Comparison of ENCODE assay signal across 26 cellular contexts in the genomic region with DNA sequence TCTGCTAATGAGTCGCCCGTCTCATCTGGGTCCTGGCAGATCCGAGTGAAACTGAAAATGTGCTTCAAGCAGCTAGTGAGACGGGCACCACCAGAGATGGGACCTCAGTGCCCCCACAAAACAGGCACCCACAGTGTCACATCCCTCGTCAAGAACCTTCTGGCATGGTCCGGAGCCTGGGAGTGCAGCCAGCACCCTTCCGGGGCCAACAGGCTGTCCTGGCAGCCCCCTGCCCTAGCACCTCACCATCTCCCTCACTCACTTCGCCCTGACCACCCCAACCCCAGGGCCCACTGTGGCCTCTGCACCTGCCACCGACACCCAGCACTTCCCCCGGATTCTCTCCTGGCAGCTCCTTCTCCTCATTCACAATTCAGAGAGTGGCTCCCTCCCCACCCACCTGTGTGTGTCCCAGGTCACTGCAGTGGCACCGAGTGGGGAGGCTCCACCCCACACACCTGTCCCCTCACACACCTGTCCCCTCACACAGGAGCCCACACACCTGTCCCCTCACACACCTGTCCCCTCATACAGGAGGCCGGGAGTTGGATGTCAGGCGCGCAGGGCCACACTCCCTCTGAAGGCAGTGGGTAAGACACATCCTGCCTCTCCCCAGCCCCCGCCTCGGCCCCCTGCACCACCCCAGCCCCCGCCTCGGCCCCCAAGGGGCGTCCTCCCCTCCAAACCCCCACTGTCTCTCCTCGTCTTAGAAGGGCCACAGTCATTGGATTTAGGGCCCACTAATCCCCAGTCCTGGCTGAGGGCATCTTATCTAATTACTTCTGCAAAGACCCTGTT. TPM values are rescaled to one million over a fixed set of nuclear protein-coding genes. Genes with fewer than 3 reads are reported as not detected.
A peak's percentile ranks its signal among the peaks of the same experiment; 100 is the strongest.
DNase-seq lines count a peak whose midpoint lies in the region; ATAC-seq and TF ChIP-seq lines count a peak whose summit lies in the region.
"Had no signal": no experiment of that assay in that cellular context is flagged by ENCODE, and none has a peak within 500 bp of the region (broad histone marks: within the 10 kb centered on the region; RNA-seq: fewer than 3 reads in every experiment).

No MANE protein-coding gene starts in this region.

- CTCF ChIA-PET in HEK293 (lab: Yijun Ruan, JAX) (no interaction called here), PC-3 (lab: Charles Lee) (no interaction called here)

- H2AFZ ChIP-seq in neuronal stem cell (ENCODE audit: low read length) (no peak overlapping the region), PC-3 (ENCODE audit: low read length) (no peak overlapping the region)
- H2AFZ ChIP-seq: PC-9 had no signal

- no peak overlapping the region for H3K23ac ChIP-seq in neuronal stem cell (ENCODE audit: low read depth, low read length, poor library complexity)

- H3K4me3 Mint-ChIP-seq in chondrocyte (ENCODE audit: unreplicated experiment) = no peak overlapping the region
- H3K4me3 Mint-ChIP-seq: CD4-positive, alpha-beta T cell had no signal

- no peaks in the 10 kb centered on the region for H3K9me2 ChIP-seq in PC-3 (replicated peaks; ENCODE audit: low read length)

- no peaks in the 10 kb centered on the region for H3K36me3 Mint-ChIP-seq in chondrocyte (ENCODE audit: low read depth)

- peaks cover 42% of the 10 kb centered on the region for H3K27me3 Mint-ChIP-seq in chondrocyte (ENCODE audit: low read depth)

- H2BK12ac ChIP-seq in neuronal stem cell (ENCODE audit: low read length) = no peak overlapping the region

- peaks cover 8% of the 10 kb centered on the region for H3K4me1 Mint-ChIP-seq in chondrocyte (ENCODE audit: low read depth)

- H3K27ac Mint-ChIP-seq in chondrocyte (ENCODE audit: unreplicated experiment) = no peak overlapping the region
- H3K27ac Mint-ChIP-seq: CD4-positive, alpha-beta T cell had no signal

- POLR2A ChIA-PET in HEK293 (lab: Yijun Ruan, JAX) (no interaction called here), PC-3 (lab: Charles Lee; ENCODE audit: unreplicated experiment) (no interaction called here)

- no peak overlapping the region for H3K4me3 ChIP-seq in HEK293 (ENCODE audit: low read depth, low read length)
- no peak overlapping the region for H3K4me3 ChIP-seq in neuronal stem cell (ENCODE audit: low read length in 2 of 2)
- no peak overlapping the region for H3K4me3 ChIP-seq in PC-3 (ENCODE audit: low read length)
- H3K4me3 ChIP-seq: A549; BLaER1 treated with 17β-estradiol and CSF1 and Interleukin-3, amounts not matched to agents 10 nM and 100 nM; GM12878; PC-9 had no signal

- H4K8ac ChIP-seq in neuronal stem cell (ENCODE audit: low read depth, low read length) = no peak overlapping the region

- H3F3A ChIP-seq in PC-3 (ENCODE audit: low read length, unreplicated experiment) = no peaks in the 10 kb centered on the region

- no peak overlapping the region for H3K4me2 ChIP-seq in neuronal stem cell (ENCODE audit: insufficient read depth, low read length, poor library complexity, severe bottlenecking)
- H3K4me2 ChIP-seq in PC-3 (ENCODE audit: low read length) = no peak overlapping the region
- H3K4me2 ChIP-seq: A549, PC-9 had no signal

- H4K91ac ChIP-seq in neuronal stem cell (ENCODE audit: low read depth, low read length, poor library complexity) = no peak overlapping the region

- intact Hi-C loops in Right ventricle myocardium superior (cut with DNase I) (no loop called here), cardiac septum (cut with DNase I) (no loop called here), PC-3 (cut with micrococcal nuclease) (no loop called here)

- no peak overlapping the region for H3K27ac ChIP-seq in HEK293 (ENCODE audit: extremely low read depth, low read depth, low read length)
- H3K27ac ChIP-seq in neuronal stem cell (replicated peaks; ENCODE audit: low read length) = no peak overlapping the region
- no peak overlapping the region for H3K27ac ChIP-seq in PC-3 (ENCODE audit: low read length)
- H3K27ac ChIP-seq: A549; BLaER1 treated with 17β-estradiol and CSF1 and Interleukin-3, amounts not matched to agents 10 nM and 100 nM; PC-9 had no signal

- H3K9me3 Mint-ChIP-seq in chondrocyte (ENCODE audit: low read depth) = no peaks in the 10 kb centered on the region
- H3K9me3 Mint-ChIP-seq: CD4-positive, alpha-beta T cell had no signal

- H3K9me3 ChIP-seq in HEK293 (ENCODE audit: control insufficient read depth, insufficient read depth, low read depth, low read length) = no peaks in the 10 kb centered on the region
- H3K9me3 ChIP-seq in neuronal stem cell (replicated peaks in 1 of 2; ENCODE audit: control insufficient read depth in 2 of 2, insufficient read depth in 1 of 2, low read depth in 1 of 2, low read length in 2 of 2) = peaks cover 0 to 2% of the 10 kb centered on the region in 2 donors
- no peaks in the 10 kb centered on the region for H3K9me3 ChIP-seq in PC-3 (ENCODE audit: low read length)
- H3K9me3 ChIP-seq: A549; BLaER1 treated with 17β-estradiol and CSF1 and Interleukin-3, amounts not matched to agents 10 nM and 100 nM had no signal

- no peak overlapping the region for H2BK120ac ChIP-seq in neuronal stem cell (ENCODE audit: low read depth, low read length)

- no peak overlapping the region for H2AK5ac ChIP-seq in neuronal stem cell (ENCODE audit: low read depth, low read length)

- H3K4me1 ChIP-seq in HEK293 (ENCODE audit: control insufficient read depth, insufficient read depth, low read length) (no peaks in the 10 kb centered on the region), neuronal stem cell (ENCODE audit: control insufficient read depth in 2 of 2, insufficient read depth in 1 of 2, low read depth in 1 of 2, low read length in 2 of 2) (no peaks in the 10 kb centered on the region), PC-3 (ENCODE audit: insufficient read depth, low read length) (no peaks in the 10 kb centered on the region)

- H3K79me1 ChIP-seq in neuronal stem cell (ENCODE audit: low read depth, low read length) = peaks cover 4% of the 10 kb centered on the region

- no peaks in the 10 kb centered on the region for H3K79me2 ChIP-seq in PC-3 (ENCODE audit: low read length)

- peak overlapping the region; percentile 24 for H2BK5ac ChIP-seq in neuronal stem cell (ENCODE audit: low read length)

- no peak for ATAC-seq in Right ventricle myocardium superior (ENCODE audit: poor library complexity)
- no peak for ATAC-seq in GM18519 (IDR thresholded peaks at IDR 0.05; ENCODE audit: low FRiP score, unreplicated experiment)
- ATAC-seq in PC-3 = no peak
- ATAC-seq: A549, GM12878 had no signal

- no peak overlapping the region for H3K14ac ChIP-seq in neuronal stem cell (ENCODE audit: low read length)

- H3K9ac ChIP-seq in neuronal stem cell (ENCODE audit: low read depth, low read length, poor library complexity) (no peak overlapping the region), PC-3 (ENCODE audit: low read length) (no peak overlapping the region)
- H3K9ac ChIP-seq: BLaER1 treated with 17β-estradiol and CSF1 and Interleukin-3, amounts not matched to agents 10 nM and 100 nM had no signal

- no CpG with 5 or more reads among the region's 20 CpGs for WGBS in neuronal stem cell (ENCODE audit: extremely low coverage in 2 of 2, insufficient read length in 2 of 2, insufficient replicate concordance in 1 of 2), 2 donors

- no peak overlapping the region for H2BK15ac ChIP-seq in neuronal stem cell (ENCODE audit: low read length)

- BruUV-seq in PC-3 (replicated peaks; lab: Mats Ljungman, UMichigan) = no TSS peak

- TF ChIP-seq CTCF in HEK293 (tag by site-specific recombination; IDR thresholded peaks at IDR 0.05) = no peak
- TF ChIP-seq CTCF in chondrocyte (IDR thresholded peaks at IDR 0.05) = no peak
- TF ChIP-seq CTCF in PC-3 (conservative IDR thresholded peaks at IDR 0.05; ENCODE audit: low read depth, low read length) = no peak

- peak; percentile 28 for DNase-seq in Right ventricle myocardium superior
- no peak for DNase-seq in cardiac septum (ENCODE audit: low spot score)
- DNase-seq in chondrocyte (ENCODE audit: low spot score) = peak; percentile 74
- no peak for DNase-seq in neuronal stem cell (ENCODE audit: low spot score)
- no peak for DNase-seq in DMS153 (lab: John Stamatoyannopoulos, UW)
- no peak for DNase-seq in PC-3
- DNase-seq: AML-193; CD4-positive, alpha-beta T cell; COR-L47; GDM1; NCI-H1048; NCI-H1417; NCI-H1694; NCI-H2029 treated with DMSO at 0.1 percent for 48 hours; NCI-H2227 treated with DMSO at 0.1 percent for 48 hours; NCI-H526 treated with DMSO at 0.1 percent for 48 hours; PC-9; SHP77 treated with DMSO at 0.1 percent for 48 hours had no signal

- H3K27me3 ChIP-seq in neuronal stem cell (ENCODE audit: control insufficient read depth in 3 of 3, insufficient read depth in 3 of 3, low read depth in 1 of 3, low read length in 3 of 3) (peaks cover 0 to 80% (median 6%) of the 10 kb centered on the region in 3 experiments), PC-3 (ENCODE audit: low read length) (peaks cover 34% of the 10 kb centered on the region)

- H3K4ac ChIP-seq in neuronal stem cell (ENCODE audit: low read length) = no peak overlapping the region

- H3K18ac ChIP-seq in neuronal stem cell (ENCODE audit: low read length) = no peak overlapping the region

- H3K36me3 ChIP-seq in HEK293 (ENCODE audit: control insufficient read depth in 2 of 2, insufficient read depth in 1 of 2, low read length in 2 of 2) = no peaks in the 10 kb centered on the region
- H3K36me3 ChIP-seq in neuronal stem cell (replicated peaks in 1 of 2; ENCODE audit: control insufficient read depth in 2 of 2, insufficient read depth in 2 of 2, low read length in 2 of 2) = no peaks in the 10 kb centered on the region
- H3K36me3 ChIP-seq in PC-3 (ENCODE audit: low read depth, low read length) = no peaks in the 10 kb centered on the region
- H3K36me3 ChIP-seq: BLaER1 treated with 17β-estradiol and CSF1 and Interleukin-3, amounts not matched to agents 10 nM and 100 nM had no signal

- H4K20me1 ChIP-seq in PC-3 (ENCODE audit: low read length) = no peaks in the 10 kb centered on the region
- H4K20me1 ChIP-seq: BLaER1 treated with 17β-estradiol and CSF1 and Interleukin-3, amounts not matched to agents 10 nM and 100 nM had no signal

TF ChIP-seq in HEK293, 187 proteins besides CTCF, POLR2A, EP300 and RAD21:
- TF ChIP-seq ZFHX2 (tag by site-specific recombination; conservative IDR thresholded peaks at IDR 0.05) = 0 out of 2 replicates have a peak, but pooled peaks have one; percentile 31
- TF ChIP-seq ZNF211 (tag by site-specific recombination; IDR thresholded peaks at IDR 0.05; ENCODE audit: low read depth) = no peak
- peak; percentile 45; the same call in 1 of the 2 replicates for TF ChIP-seq EGR2 (tag by site-specific recombination; IDR thresholded peaks at IDR 0.05; ENCODE audit: low read depth)
- no peak for TF ChIP-seq ZNF585B (tag by site-specific recombination; IDR thresholded peaks at IDR 0.05)

RNA-seq across cellular contexts. Expression of gene GALNT9, which starts 7.9 kb away (rescaled TPM):
- not detected for total RNA-seq in Right ventricle myocardium superior
- not detected for total RNA-seq in cardiac septum
- 0.15 to 0.29 TPM in 2 of 3 replicates, not detected in the other for total RNA-seq in chondrocyte
- polyA plus RNA-seq in neuronal stem cell (2013, experiment 1 of 2) = 0.13 TPM
- 0.14 TPM for polyA plus RNA-seq in neuronal stem cell (2013, experiment 2 of 2)
- 0.44 TPM in 1 of 2 replicates, not detected in the other for total RNA-seq in PC-3 (2014; rRNA removed)
- total RNA-seq: CD4-positive, alpha-beta T cell; GM12878; HT-29; NCI-H460; RPMI7951 had no signal

Comparison
In these comparisons a context has a peak if more than half of its experiments do, and no peak if none do; other contexts are left out.
1. DNase-seq: peak in Right ventricle myocardium superior (single experiment) and chondrocyte (single experiment); none in cardiac septum (single experiment), neuronal stem cell (single experiment), DMS153 (single experiment) and PC-3 (single experiment).